Comparison of ENCODE assay signal across 12 cellular contexts in genomic region chr2:230924092-230924469, GRCh38. TPM values are rescaled to one million over a fixed set of nuclear protein-coding genes. Genes with fewer than 3 reads are reported as not detected.
A peak's percentile ranks its signal among the peaks of the same experiment; 100 is the strongest.
DNase-seq lines count a peak whose midpoint lies in the region; ATAC-seq, FAIRE-seq and TF ChIP-seq lines count a peak whose summit lies in the region.
"Had no signal": no experiment of that assay in that cellular context is flagged by ENCODE, and none has a peak within 500 bp of the region (broad histone marks: within the 10 kb centered on the region; RNA-seq: fewer than 3 reads in every experiment).

No MANE protein-coding gene starts in this region.

- H3K4me3 Mint-ChIP-seq in activated B cell treated with CpG ODN at 0.5 μM for 24 hours (peak overlapping the region; percentile 80), memory B cell (peak overlapping the region; percentile 94)

- no peaks in the 10 kb centered on the region for H4K20me1 ChIP-seq in DOHH2 (ENCODE audit: control insufficient read depth, insufficient read depth, low read depth, low read length)

- H3K9me3 ChIP-seq in DOHH2 (ENCODE audit: control insufficient read depth, insufficient read depth, low read length), result no peaks in the 10 kb centered on the region

- peak overlapping the region; percentile 72 for H3K4me2 ChIP-seq in DOHH2 (ENCODE audit: low read length)

- DNase-seq in activated B cell treated with CpG ODN at 0.5 μM for 24 hours, result no peak
- no peak for DNase-seq in memory B cell (ENCODE audit: low spot score in 2 of 2)
- DNase-seq in midbrain (lab: John Stamatoyannopoulos, UW), result no peak
- DNase-seq in GOT3 (lab: John Stamatoyannopoulos, UW), result no peak
- no peak for DNase-seq in H54 (ENCODE audit: insufficient read length, low spot score)
- DNase-seq: mesenchymal stem cell, NCI-H2171 treated with DMSO at 0.1 percent for 48 hours, PC-3 had no signal

- no peak for FAIRE-seq in H54 (lab: Jason Lieb, UNC)

- TF ChIP-seq CTCF in DOHH2 (IDR thresholded peaks at IDR 0.05; ENCODE audit: low read depth, low read length, poor library complexity, severe bottlenecking) (no peak), activated B cell treated with CpG ODN at 0.5 μM for 24 hours (IDR thresholded peaks at IDR 0.05) (no peak)

- no peaks in the 10 kb centered on the region for H3K36me3 Mint-ChIP-seq in activated B cell treated with CpG ODN at 0.5 μM for 24 hours (ENCODE audit: low read depth)
- H3K36me3 Mint-ChIP-seq in memory B cell, result peaks cover 1% of the 10 kb centered on the region

- ATAC-seq in GM21360 (IDR thresholded peaks at IDR 0.05; ENCODE audit: unreplicated experiment) (peak; percentile 1), activated B cell treated with CpG ODN at 0.5 μM for 24 hours (ENCODE audit: low read depth) (no peak), memory B cell (ENCODE audit: low read depth) (no peak), GM18498 (IDR thresholded peaks at IDR 0.05; ENCODE audit: unreplicated experiment) (no peak)
- ATAC-seq: PC-3 had no signal

- CTCF ChIA-PET in activated B cell treated with CpG ODN at 0.5 μM for 24 hours (lab: Charles Lee), result interaction anchor here (0.8 to 2.7 kb wide), 5 partner anchors 12 to 100 kb away, joined by 3 to 17 read pairs (median 3); no protein-coding TSS in a partner anchor

- intact Hi-C loops in activated B cell treated with CpG ODN at 0.5 μM for 24 hours (cut with micrococcal nuclease), result loop anchor here (2.0 kb wide), 2 partner anchors 21 to 51 kb away; no protein-coding TSS in a partner anchor

- no peaks in the 10 kb centered on the region for H3K27me3 Mint-ChIP-seq in activated B cell treated with CpG ODN at 0.5 μM for 24 hours
- no peaks in the 10 kb centered on the region for H3K27me3 Mint-ChIP-seq in memory B cell

- H3K4me1 Mint-ChIP-seq in activated B cell treated with CpG ODN at 0.5 μM for 24 hours (peaks cover 42% of the 10 kb centered on the region), memory B cell (peaks cover 31% of the 10 kb centered on the region)

- POLR2A ChIA-PET in activated B cell treated with CpG ODN at 0.5 μM for 24 hours (lab: Charles Lee), result interaction anchor here (1.7 kb wide), 1 partner anchor 61 kb away, joined by 11 read pairs; no protein-coding TSS in a partner anchor

- H3K27me3 ChIP-seq in DOHH2 (ENCODE audit: control insufficient read depth, low read length), result peaks cover 16% of the 10 kb centered on the region

- H3K4me1 ChIP-seq in DOHH2 (ENCODE audit: control insufficient read depth, low read length), result peaks cover 20% of the 10 kb centered on the region

- no peak overlapping the region for H3K27ac ChIP-seq in DOHH2 (ENCODE audit: low read depth, low read length)

- H3K79me2 ChIP-seq in DOHH2 (ENCODE audit: control insufficient read depth, low read length), result no peaks in the 10 kb centered on the region

- TF ChIP-seq POLR2A in H54 (IDR thresholded peaks at IDR 0.05; ENCODE audit: low read depth, low read length), result no peak

- H3K27ac Mint-ChIP-seq in activated B cell treated with CpG ODN at 0.5 μM for 24 hours (peak overlapping the region; percentile 79), memory B cell (peak overlapping the region; percentile 48)

- H3K9me3 Mint-ChIP-seq in activated B cell treated with CpG ODN at 0.5 μM for 24 hours (no peaks in the 10 kb centered on the region), memory B cell (no peaks in the 10 kb centered on the region)

- no peaks in the 10 kb centered on the region for H3K36me3 ChIP-seq in DOHH2 (ENCODE audit: control insufficient read depth, low read length)

- H3F3A ChIP-seq in DOHH2 (ENCODE audit: control insufficient read depth, insufficient read depth), result no peaks in the 10 kb centered on the region

- H3K9me2 ChIP-seq in DOHH2 (replicated peaks; ENCODE audit: control insufficient read depth, low read length), result no peaks in the 10 kb centered on the region

- peak overlapping the region; percentile 64 for H3K4me3 ChIP-seq in DOHH2 (ENCODE audit: low read length)

RNA-seq across cellular contexts. Expression of gene GPR55, which starts 1.0 kb away (rescaled TPM):
- 4.5 and 6.3 TPM in 2 replicates for total RNA-seq in activated B cell treated with CpG ODN at 0.5 μM for 24 hours
- total RNA-seq: pulmonary artery endothelial cell had no signal

RNA-seq across cellular contexts. Expression of gene ITM2C, which starts 59.3 kb away (rescaled TPM):
- total RNA-seq in activated B cell treated with CpG ODN at 0.5 μM for 24 hours, result 102 and 117 TPM in 2 replicates
